Comparison of ENCODE assay signal across 3 cellular contexts in genomic region chr2:169964740-169965139, GRCh38.
TF ChIP-seq lines count a peak whose summit lies in the region.

No MANE protein-coding gene starts in this region.

TF ChIP-seq in SK-N-SH treated with all-trans-retinoic acid at 6 μM for 48 hours, 23 proteins besides CTCF, POLR2A, EP300 and RAD21:
- no peak for TF ChIP-seq TSHZ2 (CRISPR knock-in tag; IDR thresholded peaks at IDR 0.05)
- TF ChIP-seq POU6F1 (CRISPR knock-in tag; IDR thresholded peaks at IDR 0.05; ENCODE audit: borderline replicate concordance, low read depth): no peak
- no peak for TF ChIP-seq ZFP3 (CRISPR knock-in tag; IDR thresholded peaks at IDR 0.05)
- TF ChIP-seq PATZ1 (CRISPR knock-in tag; IDR thresholded peaks at IDR 0.05; ENCODE audit: borderline replicate concordance): no peak
- TF ChIP-seq ZNF8 (CRISPR knock-in tag; IDR thresholded peaks at IDR 0.05): no peak
- TF ChIP-seq CSDC2 (CRISPR knock-in tag; IDR thresholded peaks at IDR 0.05): no peak
- TF ChIP-seq ZNF565 (CRISPR knock-in tag; conservative IDR thresholded peaks at IDR 0.05; ENCODE audit: low read depth): no peak

TF ChIP-seq in SK-N-SH, 30 proteins besides CTCF, POLR2A, EP300 and RAD21 (continued from another document):
- TF ChIP-seq PBX3 (IDR thresholded peaks at IDR 0.05) (no peak), REST (IDR thresholded peaks at IDR 0.05; ENCODE audit: low read depth, low read length) (no peak), USF2 (IDR thresholded peaks at IDR 0.05; ENCODE audit: borderline replicate concordance, low read depth, low read length) (no peak), FOXJ3 (CRISPR knock-in tag; IDR thresholded peaks at IDR 0.05) (no peak), NFIC (IDR thresholded peaks at IDR 0.05; ENCODE audit: borderline replicate concordance) (no peak), USF1 (IDR thresholded peaks at IDR 0.05; ENCODE audit: borderline replicate concordance, low read depth) (no peak)

TF ChIP-seq in K562, 482 proteins besides CTCF, POLR2A, EP300 and RAD21 (continued from another document):
- TF ChIP-seq FOXO4 (CRISPR knock-in tag; IDR thresholded peaks at IDR 0.05) (no peak), CXXC5 (CRISPR knock-in tag; IDR thresholded peaks at IDR 0.05) (no peak), SRSF7 (optimal IDR thresholded peaks at IDR 0.05; ENCODE audit: low read depth, low read length) (no peak), SFPQ (IDR thresholded peaks at IDR 0.05; ENCODE audit: low read depth, low read length) (no peak), GMEB1 (CRISPR knock-in tag; IDR thresholded peaks at IDR 0.05) (no peak), ATF3 (IDR thresholded peaks at IDR 0.05) (peak; percentile 33; the same call in 1 of the 2 replicates), ATF3 (CRISPR knock-in tag; conservative IDR thresholded peaks at IDR 0.05) (no peak), ETV1 (tag; conservative IDR thresholded peaks at IDR 0.05; ENCODE audit: low read depth) (no peak), PKNOX1 (IDR thresholded peaks at IDR 0.05) (peak; percentile 86), CEBPB (tag; IDR thresholded peaks at IDR 0.05) (peak; percentile 70), PBX2 (CRISPR knock-in tag; IDR thresholded peaks at IDR 0.05; ENCODE audit: low read depth) (no peak; the same call in 1 of the 2 replicates), PBX2 (tag; conservative IDR thresholded peaks at IDR 0.05; ENCODE audit: low read depth) (peak; percentile 96), ZNF76 (CRISPR knock-in tag; IDR thresholded peaks at IDR 0.05; ENCODE audit: borderline replicate concordance) (no peak), NFIX (CRISPR knock-in tag; IDR thresholded peaks at IDR 0.05; ENCODE audit: low read depth) (no peak), BRF2 (IDR thresholded peaks at IDR 0.05; ENCODE audit: borderline replicate concordance, insufficient read depth, insufficient read length) (peak; percentile 39), TSC22D4 (tag; IDR thresholded peaks at IDR 0.05) (no peak), ZNF551 (CRISPR knock-in tag; IDR thresholded peaks at IDR 0.05) (no peak), MEIS2 (IDR thresholded peaks at IDR 0.05; ENCODE audit: partially characterized antibody) (peak; percentile 90), TCF7L2 (IDR thresholded peaks at IDR 0.05; ENCODE audit: low read depth, low read length) (no peak), CHD7 (IDR thresholded peaks at IDR 0.05; ENCODE audit: low read depth, low read length) (no peak), NRF1 (conservative IDR thresholded peaks at IDR 0.05 in 1 of 2, IDR thresholded peaks at IDR 0.05 in 1 of 2) (no peak), CEBPG (CRISPR knock-in tag; IDR thresholded peaks at IDR 0.05) (no peak), CEBPG (tag; conservative IDR thresholded peaks at IDR 0.05 in 1 of 2, IDR thresholded peaks at IDR 0.05 in 1 of 2) (peak; percentile 75 to 80), ZC3H11A (IDR thresholded peaks at IDR 0.05; ENCODE audit: low read depth, low read length) (no peak), MIER1 (IDR thresholded peaks at IDR 0.05; ENCODE audit: low read depth) (no peak)
